Comparison of ENCODE assay signal across 9 cellular contexts in the genomic region with DNA sequence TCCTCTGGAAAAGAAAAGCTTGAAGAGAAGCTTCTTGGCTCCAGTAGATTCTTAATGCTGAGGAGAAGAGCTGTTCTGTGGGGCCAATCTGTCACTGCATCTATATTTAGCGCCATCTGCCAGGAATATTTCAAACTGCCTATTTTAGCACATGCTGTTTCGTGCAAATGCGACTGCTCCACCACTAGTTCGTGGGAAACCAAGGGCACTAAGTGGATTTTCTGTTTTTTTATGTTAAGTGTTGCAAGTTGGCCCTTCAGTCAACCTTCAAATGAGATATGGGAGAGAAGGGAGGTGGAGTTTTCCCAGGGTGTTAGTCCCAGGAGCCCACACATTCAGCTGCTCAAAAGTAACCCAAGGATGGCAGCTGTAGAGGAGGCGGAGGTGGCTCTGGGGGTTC.
DNase-seq lines count a peak whose midpoint lies in the region; ATAC-seq and TF ChIP-seq lines count a peak whose summit lies in the region.
"Had no signal": no experiment of that assay in that cellular context is flagged by ENCODE, and none has a peak within 500 bp of the region (broad histone marks: within the 10 kb centered on the region; RNA-seq: fewer than 3 reads in every experiment).

No MANE protein-coding gene starts in this region.

- H3K9me2 ChIP-seq in GM23338 (ENCODE audit: insufficient read depth): no peaks in the 10 kb centered on the region

- ATAC-seq in GM23338: no peak

- H3K4me1 ChIP-seq in GM23338 (ENCODE audit: insufficient read depth): no peaks in the 10 kb centered on the region

- H3K4me3 ChIP-seq in GM23338: no peak overlapping the region
- H3K4me3 ChIP-seq in fibroblast of the aortic adventitia (ENCODE audit: low read depth, low read length): no peak overlapping the region

- H3K27ac ChIP-seq in GM23338 (ENCODE audit: low read depth): no peak overlapping the region

- no peak overlapping the region for H2AFZ ChIP-seq in GM23338

- H4K20me1 ChIP-seq in GM23338 (replicated peaks; ENCODE audit: insufficient read depth): no peaks in the 10 kb centered on the region

- no peaks in the 10 kb centered on the region; the same call in 2 of the 3 replicates for H3K9me3 Mint-ChIP-seq in GM23338

- TF ChIP-seq CTCF in GM23338 (conservative IDR thresholded peaks at IDR 0.05; ENCODE audit: low read depth in 2 of 2): peak in 1 of 2 experiments; percentile 22; a peak in 1 of 4 replicates
- TF ChIP-seq CTCF in fibroblast of the aortic adventitia (IDR thresholded peaks at IDR 0.05; ENCODE audit: insufficient read depth, low read length): peak; percentile 10

- no peak overlapping the region for H3K4me2 ChIP-seq in GM23338

- no peaks in the 10 kb centered on the region for H3K36me3 Mint-ChIP-seq in GM23338 (ENCODE audit: low read depth)

- no peaks in the 10 kb centered on the region for H3K27me3 Mint-ChIP-seq in GM23338 (ENCODE audit: insufficient read depth, low read depth, poor library complexity)

- H3K4me3 Mint-ChIP-seq in GM23338: no peak overlapping the region

- no peaks in the 10 kb centered on the region; the same call in 1 of the 3 replicates for H3K4me1 Mint-ChIP-seq in GM23338

- no peaks in the 10 kb centered on the region for H3K36me3 ChIP-seq in GM23338 (ENCODE audit: insufficient read depth)

- H3K27me3 ChIP-seq in GM23338 (ENCODE audit: insufficient read depth): no peaks in the 10 kb centered on the region

- DNase-seq in GM23338 (ENCODE audit: low spot score): peak; percentile 16
- DNase-seq in NCI-H82 treated with DMSO at 0.1 percent for 48 hours (lab: John Stamatoyannopoulos, UW; ENCODE audit: unreplicated experiment): peak; percentile 40
- peak; percentile 40 for DNase-seq in fibroblast of the aortic adventitia (ENCODE audit: low read depth)
- peak; percentile 74 for DNase-seq in superior temporal gyrus (ENCODE audit: extremely low spot score)
- no peak for DNase-seq in foreskin melanocyte
- DNase-seq in mesenteric fat pad (ENCODE audit: low spot score): no peak
- DNase-seq in DMS79 (lab: John Stamatoyannopoulos, UW): no peak
- DNase-seq: activated CD8-positive, alpha-beta memory T cell treated with anti-CD3 and anti-CD28 coated beads for 24 hours; SW 1271 had no signal

- H3K27ac Mint-ChIP-seq in GM23338: no peak overlapping the region

- H3K79me2 ChIP-seq in GM23338 (replicated peaks; ENCODE audit: insufficient read depth): no peaks in the 10 kb centered on the region

- no peaks in the 10 kb centered on the region for H3F3A ChIP-seq in GM23338 (replicated peaks; ENCODE audit: low read depth)

TF ChIP-seq in GM23338, 12 proteins besides CTCF, POLR2A, EP300 and RAD21:
- TF ChIP-seq JUNB (IDR thresholded peaks at IDR 0.05; ENCODE audit: unreplicated experiment) (no peak), EZH2 (IDR thresholded peaks at IDR 0.05; ENCODE audit: low read depth, unreplicated experiment) (no peak), ZNF331 (CRISPR knock-in tag; IDR thresholded peaks at IDR 0.05; ENCODE audit: low read depth) (no peak), EZH2phosphoT487 (IDR thresholded peaks at IDR 0.05; ENCODE audit: unreplicated experiment) (no peak), NANOG (IDR thresholded peaks at IDR 0.05; ENCODE audit: borderline replicate concordance) (no peak), STAT1 (IDR thresholded peaks at IDR 0.05; ENCODE audit: unreplicated experiment) (no peak), CREB1 (CRISPR knock-in tag; IDR thresholded peaks at IDR 0.05; ENCODE audit: low read depth) (no peak)
- TF ChIP-seq, protein P1, sequence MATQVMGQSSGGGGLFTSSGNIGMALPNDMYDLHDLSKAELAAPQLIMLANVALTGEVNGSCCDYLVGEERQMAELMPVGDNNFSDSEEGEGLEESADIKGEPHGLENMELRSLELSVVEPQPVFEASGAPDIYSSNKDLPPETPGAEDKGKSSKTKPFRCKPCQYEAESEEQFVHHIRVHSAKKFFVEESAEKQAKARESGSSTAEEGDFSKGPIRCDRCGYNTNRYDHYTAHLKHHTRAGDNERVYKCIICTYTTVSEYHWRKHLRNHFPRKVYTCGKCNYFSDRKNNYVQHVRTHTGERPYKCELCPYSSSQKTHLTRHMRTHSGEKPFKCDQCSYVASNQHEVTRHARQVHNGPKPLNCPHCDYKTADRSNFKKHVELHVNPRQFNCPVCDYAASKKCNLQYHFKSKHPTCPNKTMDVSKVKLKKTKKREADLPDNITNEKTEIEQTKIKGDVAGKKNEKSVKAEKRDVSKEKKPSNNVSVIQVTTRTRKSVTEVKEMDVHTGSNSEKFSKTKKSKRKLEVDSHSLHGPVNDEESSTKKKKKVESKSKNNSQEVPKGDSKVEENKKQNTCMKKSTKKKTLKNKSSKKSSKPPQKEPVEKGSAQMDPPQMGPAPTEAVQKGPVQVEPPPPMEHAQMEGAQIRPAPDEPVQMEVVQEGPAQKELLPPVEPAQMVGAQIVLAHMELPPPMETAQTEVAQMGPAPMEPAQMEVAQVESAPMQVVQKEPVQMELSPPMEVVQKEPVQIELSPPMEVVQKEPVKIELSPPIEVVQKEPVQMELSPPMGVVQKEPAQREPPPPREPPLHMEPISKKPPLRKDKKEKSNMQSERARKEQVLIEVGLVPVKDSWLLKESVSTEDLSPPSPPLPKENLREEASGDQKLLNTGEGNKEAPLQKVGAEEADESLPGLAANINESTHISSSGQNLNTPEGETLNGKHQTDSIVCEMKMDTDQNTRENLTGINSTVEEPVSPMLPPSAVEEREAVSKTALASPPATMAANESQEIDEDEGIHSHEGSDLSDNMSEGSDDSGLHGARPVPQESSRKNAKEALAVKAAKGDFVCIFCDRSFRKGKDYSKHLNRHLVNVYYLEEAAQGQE (IDR thresholded peaks at IDR 0.05; ENCODE audit: unreplicated experiment): no peak
- TF ChIP-seq, protein P2, sequence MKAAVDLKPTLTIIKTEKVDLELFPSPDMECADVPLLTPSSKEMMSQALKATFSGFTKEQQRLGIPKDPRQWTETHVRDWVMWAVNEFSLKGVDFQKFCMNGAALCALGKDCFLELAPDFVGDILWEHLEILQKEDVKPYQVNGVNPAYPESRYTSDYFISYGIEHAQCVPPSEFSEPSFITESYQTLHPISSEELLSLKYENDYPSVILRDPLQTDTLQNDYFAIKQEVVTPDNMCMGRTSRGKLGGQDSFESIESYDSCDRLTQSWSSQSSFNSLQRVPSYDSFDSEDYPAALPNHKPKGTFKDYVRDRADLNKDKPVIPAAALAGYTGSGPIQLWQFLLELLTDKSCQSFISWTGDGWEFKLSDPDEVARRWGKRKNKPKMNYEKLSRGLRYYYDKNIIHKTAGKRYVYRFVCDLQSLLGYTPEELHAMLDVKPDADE (IDR thresholded peaks at IDR 0.05): no peak
- TF ChIP-seq, protein P3, sequence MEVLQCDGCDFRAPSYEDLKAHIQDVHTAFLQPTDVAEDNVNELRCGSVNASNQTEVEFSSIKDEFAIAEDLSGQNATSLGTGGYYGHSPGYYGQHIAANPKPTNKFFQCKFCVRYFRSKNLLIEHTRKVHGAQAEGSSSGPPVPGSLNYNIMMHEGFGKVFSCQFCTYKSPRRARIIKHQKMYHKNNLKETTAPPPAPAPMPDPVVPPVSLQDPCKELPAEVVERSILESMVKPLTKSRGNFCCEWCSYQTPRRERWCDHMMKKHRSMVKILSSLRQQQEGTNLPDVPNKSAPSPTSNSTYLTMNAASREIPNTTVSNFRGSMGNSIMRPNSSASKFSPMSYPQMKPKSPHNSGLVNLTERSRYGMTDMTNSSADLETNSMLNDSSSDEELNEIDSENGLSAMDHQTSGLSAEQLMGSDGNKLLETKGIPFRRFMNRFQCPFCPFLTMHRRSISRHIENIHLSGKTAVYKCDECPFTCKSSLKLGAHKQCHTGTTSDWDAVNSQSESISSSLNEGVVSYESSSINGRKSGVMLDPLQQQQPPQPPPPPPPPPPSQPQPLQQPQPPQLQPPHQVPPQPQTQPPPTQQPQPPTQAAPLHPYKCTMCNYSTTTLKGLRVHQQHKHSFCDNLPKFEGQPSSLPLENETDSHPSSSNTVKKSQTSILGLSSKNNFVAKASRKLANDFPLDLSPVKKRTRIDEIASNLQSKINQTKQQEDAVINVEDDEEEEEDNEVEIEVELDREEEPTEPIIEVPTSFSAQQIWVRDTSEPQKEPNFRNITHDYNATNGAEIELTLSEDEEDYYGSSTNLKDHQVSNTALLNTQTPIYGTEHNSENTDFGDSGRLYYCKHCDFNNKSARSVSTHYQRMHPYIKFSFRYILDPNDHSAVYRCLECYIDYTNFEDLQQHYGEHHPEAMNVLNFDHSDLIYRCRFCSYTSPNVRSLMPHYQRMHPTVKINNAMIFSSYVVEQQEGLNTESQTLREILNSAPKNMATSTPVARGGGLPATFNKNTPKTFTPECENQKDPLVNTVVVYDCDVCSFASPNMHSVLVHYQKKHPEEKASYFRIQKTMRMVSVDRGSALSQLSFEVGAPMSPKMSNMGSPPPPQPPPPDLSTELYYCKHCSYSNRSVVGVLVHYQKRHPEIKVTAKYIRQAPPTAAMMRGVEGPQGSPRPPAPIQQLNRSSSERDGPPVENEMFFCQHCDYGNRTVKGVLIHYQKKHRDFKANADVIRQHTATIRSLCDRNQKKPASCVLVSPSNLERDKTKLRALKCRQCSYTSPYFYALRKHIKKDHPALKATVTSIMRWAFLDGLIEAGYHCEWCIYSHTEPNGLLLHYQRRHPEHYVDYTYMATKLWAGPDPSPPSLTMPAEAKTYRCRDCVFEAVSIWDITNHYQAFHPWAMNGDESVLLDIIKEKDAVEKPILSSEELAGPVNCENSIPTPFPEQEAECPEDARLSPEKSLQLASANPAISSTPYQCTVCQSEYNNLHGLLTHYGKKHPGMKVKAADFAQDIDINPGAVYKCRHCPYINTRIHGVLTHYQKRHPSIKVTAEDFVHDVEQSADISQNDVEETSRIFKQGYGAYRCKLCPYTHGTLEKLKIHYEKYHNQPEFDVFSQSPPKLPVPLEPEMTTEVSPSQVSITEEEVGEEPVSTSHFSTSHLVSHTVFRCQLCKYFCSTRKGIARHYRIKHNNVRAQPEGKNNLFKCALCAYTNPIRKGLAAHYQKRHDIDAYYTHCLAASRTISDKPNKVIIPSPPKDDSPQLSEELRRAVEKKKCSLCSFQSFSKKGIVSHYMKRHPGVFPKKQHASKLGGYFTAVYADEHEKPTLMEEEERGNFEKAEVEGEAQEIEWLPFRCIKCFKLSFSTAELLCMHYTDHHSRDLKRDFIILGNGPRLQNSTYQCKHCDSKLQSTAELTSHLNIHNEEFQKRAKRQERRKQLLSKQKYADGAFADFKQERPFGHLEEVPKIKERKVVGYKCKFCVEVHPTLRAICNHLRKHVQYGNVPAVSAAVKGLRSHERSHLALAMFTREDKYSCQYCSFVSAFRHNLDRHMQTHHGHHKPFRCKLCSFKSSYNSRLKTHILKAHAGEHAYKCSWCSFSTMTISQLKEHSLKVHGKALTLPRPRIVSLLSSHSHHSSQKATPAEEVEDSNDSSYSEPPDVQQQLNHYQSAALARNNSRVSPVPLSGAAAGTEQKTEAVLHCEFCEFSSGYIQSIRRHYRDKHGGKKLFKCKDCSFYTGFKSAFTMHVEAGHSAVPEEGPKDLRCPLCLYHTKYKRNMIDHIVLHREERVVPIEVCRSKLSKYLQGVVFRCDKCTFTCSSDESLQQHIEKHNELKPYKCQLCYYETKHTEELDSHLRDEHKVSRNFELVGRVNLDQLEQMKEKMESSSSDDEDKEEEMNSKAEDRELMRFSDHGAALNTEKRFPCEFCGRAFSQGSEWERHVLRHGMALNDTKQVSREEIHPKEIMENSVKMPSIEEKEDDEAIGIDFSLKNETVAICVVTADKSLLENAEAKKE (CRISPR knock-in tag; IDR thresholded peaks at IDR 0.05): no peak

Comparison
In these comparisons a context has a peak if more than half of its experiments do, and no peak if none do; other contexts are left out.
1. DNase-seq: peak in GM23338 (single experiment), NCI-H82 treated with DMSO at 0.1 percent for 48 hours (single experiment), fibroblast of the aortic adventitia (single experiment) and superior temporal gyrus (single experiment); none in foreskin melanocyte (single experiment), mesenteric fat pad (single experiment) and DMS79 (single experiment).